7 cellular contexts compared by ENCODE assay signal in genomic region chr5:131795128-131795719, GRCh38. TPM values are rescaled to one million over a fixed set of nuclear protein-coding genes. Genes with fewer than 3 reads are reported as not detected.
DNase-seq lines count a peak whose midpoint lies in the region; ATAC-seq and TF ChIP-seq lines count a peak whose summit lies in the region.

No MANE protein-coding gene starts in this region.

- peaks cover 58% of the 10 kb centered on the region for H3K79me2 ChIP-seq in GM23338 (replicated peaks; ENCODE audit: insufficient read depth)
- H3K79me2 ChIP-seq in smooth muscle cell (ENCODE audit: low read depth), result peaks cover 62% of the 10 kb centered on the region

- H4K20me1 ChIP-seq in GM23338 (replicated peaks; ENCODE audit: insufficient read depth) (peaks cover 17% of the 10 kb centered on the region), smooth muscle cell (ENCODE audit: low read depth) (peaks cover 60% of the 10 kb centered on the region)

- H3K4me2 ChIP-seq in GM23338 (peak overlapping the region; percentile 78), smooth muscle cell (peak overlapping the region; percentile 93)

- H3K4me3 Mint-ChIP-seq in GM23338, result peak overlapping the region; percentile 98

- TF ChIP-seq CTCF in GM23338 (conservative IDR thresholded peaks at IDR 0.05; ENCODE audit: low read depth in 2 of 2), result no peak
- no peak for TF ChIP-seq CTCF in RWPE2 (IDR thresholded peaks at IDR 0.05; ENCODE audit: poor library complexity, severe bottlenecking)
- TF ChIP-seq CTCF in fibroblast of the aortic adventitia (IDR thresholded peaks at IDR 0.05; ENCODE audit: insufficient read depth, low read length), result no peak
- TF ChIP-seq CTCF in smooth muscle cell (IDR thresholded peaks at IDR 0.05; ENCODE audit: borderline replicate concordance, insufficient read depth, poor library complexity, severe bottlenecking), result no peak

- H3K9me3 ChIP-seq in RWPE2 (ENCODE audit: severe bottlenecking) (no peaks in the 10 kb centered on the region), smooth muscle cell (replicated peaks; ENCODE audit: low read depth) (no peaks in the 10 kb centered on the region)

- WGBS in smooth muscle cell (ENCODE audit: low lambda C conversion rate), result 67% methylated on average over 7 of the region's 7 CpGs

- H2AFZ ChIP-seq in GM23338 (no peak overlapping the region), smooth muscle cell (ENCODE audit: low read depth) (no peak overlapping the region)

- H3K9me2 ChIP-seq in GM23338 (ENCODE audit: insufficient read depth), result no peaks in the 10 kb centered on the region

- H3K9me3 Mint-ChIP-seq in GM23338, result no peaks in the 10 kb centered on the region

- no peak overlapping the region for H3K27ac Mint-ChIP-seq in GM23338

- H3K36me3 ChIP-seq in GM23338 (ENCODE audit: insufficient read depth), result no peaks in the 10 kb centered on the region
- peaks cover 11% of the 10 kb centered on the region for H3K36me3 ChIP-seq in RWPE2 (ENCODE audit: low read depth)
- H3K36me3 ChIP-seq in smooth muscle cell (ENCODE audit: low read depth), result no peaks in the 10 kb centered on the region

- no peaks in the 10 kb centered on the region; the same call in 2 of the 3 replicates for H3K36me3 Mint-ChIP-seq in GM23338 (ENCODE audit: low read depth)

- H3K27me3 ChIP-seq in GM23338 (ENCODE audit: insufficient read depth), result peaks cover 13% of the 10 kb centered on the region
- no peaks in the 10 kb centered on the region for H3K27me3 ChIP-seq in RWPE2 (ENCODE audit: insufficient read depth, poor library complexity, severe bottlenecking)
- H3K27me3 ChIP-seq in smooth muscle cell (ENCODE audit: low read depth), result no peaks in the 10 kb centered on the region

- DNase-seq in GM23338 (ENCODE audit: low spot score) (no peak), RWPE2 (ENCODE audit: low spot score) (no peak), fibroblast of the aortic adventitia (ENCODE audit: low read depth) (peak; percentile 10), smooth muscle cell (lab: John Stamatoyannopoulos, UW; ENCODE audit: unreplicated experiment) (no peak), caudate nucleus (lab: John Stamatoyannopoulos, UW) (no peak), LoVo (ENCODE audit: low spot score) (no peak)
- no peak for DNase-seq in stimulated activated CD4-positive, alpha-beta T cell treated with anti-CD3 and anti-CD28 coated beads, Interleukin-1b, Interleukin-23, amount 100 ng/mL, for 48 hours

- peak overlapping the region; percentile 66 for H3K4me3 ChIP-seq in GM23338
- H3K4me3 ChIP-seq in RWPE2 (ENCODE audit: severe bottlenecking), result peak overlapping the region; percentile 91
- peak overlapping the region; percentile 76 for H3K4me3 ChIP-seq in fibroblast of the aortic adventitia (ENCODE audit: low read depth, low read length)
- H3K4me3 ChIP-seq in smooth muscle cell, result peak overlapping the region; percentile 93

- peak overlapping the region; percentile 14 for H3K9ac ChIP-seq in smooth muscle cell (ENCODE audit: low read depth)

- H3K27me3 Mint-ChIP-seq in GM23338 (ENCODE audit: insufficient read depth, low read depth, poor library complexity), result peaks cover 8% of the 10 kb centered on the region

- H3F3A ChIP-seq in GM23338 (replicated peaks; ENCODE audit: low read depth) (no peaks in the 10 kb centered on the region), smooth muscle cell (ENCODE audit: low read depth) (no peaks in the 10 kb centered on the region)

- ATAC-seq in GM23338, result no peak
- ATAC-seq in RWPE2 (ENCODE audit: low read depth), result no peak

- peaks cover 17% of the 10 kb centered on the region for H3K4me1 Mint-ChIP-seq in GM23338

- H3K27ac ChIP-seq in GM23338 (ENCODE audit: low read depth), result no peak overlapping the region
- no peak overlapping the region for H3K27ac ChIP-seq in RWPE2 (ENCODE audit: poor library complexity, severe bottlenecking)
- H3K27ac ChIP-seq in smooth muscle cell (ENCODE audit: low read depth), result no peak overlapping the region
- no peak overlapping the region for H3K27ac ChIP-seq in caudate nucleus (ENCODE audit: low read depth, low read length)

- H3K4me1 ChIP-seq in GM23338 (ENCODE audit: insufficient read depth) (peaks cover 4% of the 10 kb centered on the region; the same call in 1 of the 2 replicates), RWPE2 (ENCODE audit: insufficient read depth, poor library complexity, severe bottlenecking) (peaks cover 8% of the 10 kb centered on the region), smooth muscle cell (ENCODE audit: low read depth) (peaks cover 10% of the 10 kb centered on the region)

TF ChIP-seq in GM23338, 12 proteins besides CTCF, POLR2A, EP300 and RAD21 (continues in another document):
- no peak for TF ChIP-seq STAT1 (IDR thresholded peaks at IDR 0.05; ENCODE audit: unreplicated experiment)
- TF ChIP-seq ZNF114 (CRISPR knock-in tag; IDR thresholded peaks at IDR 0.05), result no peak
- no peak for TF ChIP-seq EZH2 (IDR thresholded peaks at IDR 0.05; ENCODE audit: low read depth, unreplicated experiment)
- no peak for TF ChIP-seq EZH2phosphoT487 (IDR thresholded peaks at IDR 0.05; ENCODE audit: unreplicated experiment)
- TF ChIP-seq, protein P1, sequence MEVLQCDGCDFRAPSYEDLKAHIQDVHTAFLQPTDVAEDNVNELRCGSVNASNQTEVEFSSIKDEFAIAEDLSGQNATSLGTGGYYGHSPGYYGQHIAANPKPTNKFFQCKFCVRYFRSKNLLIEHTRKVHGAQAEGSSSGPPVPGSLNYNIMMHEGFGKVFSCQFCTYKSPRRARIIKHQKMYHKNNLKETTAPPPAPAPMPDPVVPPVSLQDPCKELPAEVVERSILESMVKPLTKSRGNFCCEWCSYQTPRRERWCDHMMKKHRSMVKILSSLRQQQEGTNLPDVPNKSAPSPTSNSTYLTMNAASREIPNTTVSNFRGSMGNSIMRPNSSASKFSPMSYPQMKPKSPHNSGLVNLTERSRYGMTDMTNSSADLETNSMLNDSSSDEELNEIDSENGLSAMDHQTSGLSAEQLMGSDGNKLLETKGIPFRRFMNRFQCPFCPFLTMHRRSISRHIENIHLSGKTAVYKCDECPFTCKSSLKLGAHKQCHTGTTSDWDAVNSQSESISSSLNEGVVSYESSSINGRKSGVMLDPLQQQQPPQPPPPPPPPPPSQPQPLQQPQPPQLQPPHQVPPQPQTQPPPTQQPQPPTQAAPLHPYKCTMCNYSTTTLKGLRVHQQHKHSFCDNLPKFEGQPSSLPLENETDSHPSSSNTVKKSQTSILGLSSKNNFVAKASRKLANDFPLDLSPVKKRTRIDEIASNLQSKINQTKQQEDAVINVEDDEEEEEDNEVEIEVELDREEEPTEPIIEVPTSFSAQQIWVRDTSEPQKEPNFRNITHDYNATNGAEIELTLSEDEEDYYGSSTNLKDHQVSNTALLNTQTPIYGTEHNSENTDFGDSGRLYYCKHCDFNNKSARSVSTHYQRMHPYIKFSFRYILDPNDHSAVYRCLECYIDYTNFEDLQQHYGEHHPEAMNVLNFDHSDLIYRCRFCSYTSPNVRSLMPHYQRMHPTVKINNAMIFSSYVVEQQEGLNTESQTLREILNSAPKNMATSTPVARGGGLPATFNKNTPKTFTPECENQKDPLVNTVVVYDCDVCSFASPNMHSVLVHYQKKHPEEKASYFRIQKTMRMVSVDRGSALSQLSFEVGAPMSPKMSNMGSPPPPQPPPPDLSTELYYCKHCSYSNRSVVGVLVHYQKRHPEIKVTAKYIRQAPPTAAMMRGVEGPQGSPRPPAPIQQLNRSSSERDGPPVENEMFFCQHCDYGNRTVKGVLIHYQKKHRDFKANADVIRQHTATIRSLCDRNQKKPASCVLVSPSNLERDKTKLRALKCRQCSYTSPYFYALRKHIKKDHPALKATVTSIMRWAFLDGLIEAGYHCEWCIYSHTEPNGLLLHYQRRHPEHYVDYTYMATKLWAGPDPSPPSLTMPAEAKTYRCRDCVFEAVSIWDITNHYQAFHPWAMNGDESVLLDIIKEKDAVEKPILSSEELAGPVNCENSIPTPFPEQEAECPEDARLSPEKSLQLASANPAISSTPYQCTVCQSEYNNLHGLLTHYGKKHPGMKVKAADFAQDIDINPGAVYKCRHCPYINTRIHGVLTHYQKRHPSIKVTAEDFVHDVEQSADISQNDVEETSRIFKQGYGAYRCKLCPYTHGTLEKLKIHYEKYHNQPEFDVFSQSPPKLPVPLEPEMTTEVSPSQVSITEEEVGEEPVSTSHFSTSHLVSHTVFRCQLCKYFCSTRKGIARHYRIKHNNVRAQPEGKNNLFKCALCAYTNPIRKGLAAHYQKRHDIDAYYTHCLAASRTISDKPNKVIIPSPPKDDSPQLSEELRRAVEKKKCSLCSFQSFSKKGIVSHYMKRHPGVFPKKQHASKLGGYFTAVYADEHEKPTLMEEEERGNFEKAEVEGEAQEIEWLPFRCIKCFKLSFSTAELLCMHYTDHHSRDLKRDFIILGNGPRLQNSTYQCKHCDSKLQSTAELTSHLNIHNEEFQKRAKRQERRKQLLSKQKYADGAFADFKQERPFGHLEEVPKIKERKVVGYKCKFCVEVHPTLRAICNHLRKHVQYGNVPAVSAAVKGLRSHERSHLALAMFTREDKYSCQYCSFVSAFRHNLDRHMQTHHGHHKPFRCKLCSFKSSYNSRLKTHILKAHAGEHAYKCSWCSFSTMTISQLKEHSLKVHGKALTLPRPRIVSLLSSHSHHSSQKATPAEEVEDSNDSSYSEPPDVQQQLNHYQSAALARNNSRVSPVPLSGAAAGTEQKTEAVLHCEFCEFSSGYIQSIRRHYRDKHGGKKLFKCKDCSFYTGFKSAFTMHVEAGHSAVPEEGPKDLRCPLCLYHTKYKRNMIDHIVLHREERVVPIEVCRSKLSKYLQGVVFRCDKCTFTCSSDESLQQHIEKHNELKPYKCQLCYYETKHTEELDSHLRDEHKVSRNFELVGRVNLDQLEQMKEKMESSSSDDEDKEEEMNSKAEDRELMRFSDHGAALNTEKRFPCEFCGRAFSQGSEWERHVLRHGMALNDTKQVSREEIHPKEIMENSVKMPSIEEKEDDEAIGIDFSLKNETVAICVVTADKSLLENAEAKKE (CRISPR knock-in tag; IDR thresholded peaks at IDR 0.05), result no peak

RNA-seq across cellular contexts. Expression of gene FNIP1, which starts 1.6 kb away (rescaled TPM):
- 20.7 and 27.9 TPM in 2 replicates for total RNA-seq in GM23338 (2014; rRNA removed; shearing (Covaris generic))
- polyA plus RNA-seq in GM23338 (2016; fragmentation: Nextera tagmentation; extraction: Ambion mirVana) (7.7 and 8.2 TPM in 2 replicates), smooth muscle cell (8.8 and 11.4 TPM in 2 replicates)
- total RNA-seq in fibroblast of the aortic adventitia (ENCODE audit: low replicate concordance) (99.9 and 125 TPM in 2 replicates), smooth muscle cell (35.8 and 47.4 TPM in 2 replicates)
